Comparison of ENCODE assay signal across 1 cellular context in the genomic region with DNA sequence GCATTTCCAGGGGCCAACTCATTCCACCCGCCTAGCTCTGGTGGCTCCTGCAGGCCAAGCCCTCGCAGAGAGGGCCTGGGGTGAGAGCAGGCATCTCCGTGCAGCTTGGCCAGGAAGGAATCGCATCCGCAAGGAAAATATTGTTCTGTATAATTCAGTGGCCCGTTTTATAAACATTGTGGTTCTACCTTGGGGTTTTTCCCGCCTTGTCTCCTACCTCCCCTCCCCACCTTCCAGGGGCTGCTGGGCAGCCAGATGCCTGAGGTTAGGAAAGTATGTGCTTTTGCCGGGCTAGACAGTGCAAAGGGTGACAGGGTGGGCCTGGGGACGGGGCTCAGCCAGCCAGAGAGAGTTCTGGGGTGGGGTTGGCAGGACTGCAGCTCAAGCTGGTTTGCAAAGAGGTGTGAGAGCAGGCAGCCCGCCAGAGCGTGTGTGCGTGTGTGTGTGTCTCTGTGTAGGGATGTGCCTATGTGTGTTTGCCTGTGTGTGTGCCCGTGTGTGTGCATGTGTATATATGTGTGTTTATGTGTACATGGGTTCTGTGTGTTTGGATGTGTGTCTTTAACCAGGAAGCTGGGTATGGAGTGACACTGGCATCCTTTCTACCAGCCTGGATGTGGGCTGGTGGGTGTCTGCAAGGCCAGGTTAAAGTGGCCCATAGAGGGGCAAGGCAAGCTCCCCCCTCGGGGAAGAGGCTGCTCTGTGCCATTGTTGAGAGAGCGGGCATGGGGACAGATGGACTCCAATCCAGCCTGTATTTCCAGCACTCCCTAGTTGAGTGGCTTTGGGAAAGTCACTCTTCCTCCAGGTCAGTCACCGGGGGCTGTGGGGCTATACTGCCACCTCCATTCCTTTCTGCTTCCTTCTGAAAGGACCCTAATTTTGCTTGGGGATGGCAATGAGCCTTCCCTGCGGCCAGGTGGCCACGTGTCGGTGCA.
TF ChIP-seq lines count a peak whose summit lies in the region.

No MANE protein-coding gene starts in this region.

TF ChIP-seq in IMR-90, 13 proteins besides CTCF, POLR2A, EP300 and RAD21:
- TF ChIP-seq BHLHE40 (IDR thresholded peaks at IDR 0.05; ENCODE audit: low read depth, low read length) (no peak), FOS (IDR thresholded peaks at IDR 0.05; ENCODE audit: low read depth, low read length) (no peak), RFX5 (IDR thresholded peaks at IDR 0.05; ENCODE audit: low read depth, low read length) (no peak), CEBPB (IDR thresholded peaks at IDR 0.05; ENCODE audit: low read depth, low read length) (no peak), USF2 (IDR thresholded peaks at IDR 0.05; ENCODE audit: low read depth, low read length) (no peak), NFE2L2 (IDR thresholded peaks at IDR 0.05; ENCODE audit: low read depth, low read length) (no peak), ELK1 (IDR thresholded peaks at IDR 0.05; ENCODE audit: borderline replicate concordance, low read depth, low read length) (no peak), MAZ (IDR thresholded peaks at IDR 0.05; ENCODE audit: borderline replicate concordance, low read depth, low read length) (no peak), SMC3 (IDR thresholded peaks at IDR 0.05; ENCODE audit: low read depth, low read length) (no peak), CHD1 (IDR thresholded peaks at IDR 0.05; ENCODE audit: low read depth, low read length) (no peak)
